2 cellular contexts compared by ENCODE assay signal in genomic region chr10:67861750-67862460, GRCh38.
A peak's percentile ranks its signal among the peaks of the same experiment; 100 is the strongest.
TF ChIP-seq lines count a peak whose summit lies in the region.

No MANE protein-coding gene starts in this region.

TF ChIP-seq in IMR-90, 13 proteins besides CTCF, POLR2A, EP300 and RAD21:
- TF ChIP-seq MAZ (IDR thresholded peaks at IDR 0.05; ENCODE audit: borderline replicate concordance, low read depth, low read length) (no peak), CHD1 (IDR thresholded peaks at IDR 0.05; ENCODE audit: low read depth, low read length) (no peak), FOS (IDR thresholded peaks at IDR 0.05; ENCODE audit: low read depth, low read length) (no peak), RCOR1 (IDR thresholded peaks at IDR 0.05; ENCODE audit: insufficient replicate concordance, low read length) (no peak), ELK1 (IDR thresholded peaks at IDR 0.05; ENCODE audit: borderline replicate concordance, low read depth, low read length) (no peak), BHLHE40 (IDR thresholded peaks at IDR 0.05; ENCODE audit: low read depth, low read length) (no peak), MXI1 (IDR thresholded peaks at IDR 0.05; ENCODE audit: borderline replicate concordance, low read depth, low read length) (no peak), SMC3 (IDR thresholded peaks at IDR 0.05; ENCODE audit: low read depth, low read length) (no peak), MAFK (IDR thresholded peaks at IDR 0.05; ENCODE audit: low read depth, low read length) (no peak), CEBPB (IDR thresholded peaks at IDR 0.05; ENCODE audit: low read depth, low read length) (no peak), USF2 (IDR thresholded peaks at IDR 0.05; ENCODE audit: low read depth, low read length) (no peak), NFE2L2 (IDR thresholded peaks at IDR 0.05; ENCODE audit: low read depth, low read length) (no peak), RFX5 (IDR thresholded peaks at IDR 0.05; ENCODE audit: low read depth, low read length) (no peak)

TF ChIP-seq in WTC11, 78 proteins besides CTCF, POLR2A, EP300 and RAD21 (continues in another document):
- no peak for TF ChIP-seq IRF1 (CRISPR knock-in tag; IDR thresholded peaks at IDR 0.05)
- TF ChIP-seq STAT6 (CRISPR knock-in tag; conservative IDR thresholded peaks at IDR 0.05; ENCODE audit: low read depth): no peak
- no peak for TF ChIP-seq SMAD4 (CRISPR knock-in tag; IDR thresholded peaks at IDR 0.05)
- TF ChIP-seq FOXP4 (CRISPR knock-in tag; IDR thresholded peaks at IDR 0.05): peak; percentile 11; the same call in 1 of the 2 replicates
- no peak; the same call in 1 of the 2 replicates for TF ChIP-seq ESRRA (CRISPR knock-in tag; IDR thresholded peaks at IDR 0.05; ENCODE audit: borderline replicate concordance)
- TF ChIP-seq ATF3 (CRISPR knock-in tag; conservative IDR thresholded peaks at IDR 0.05): no peak
- TF ChIP-seq ARID4B (CRISPR knock-in tag; IDR thresholded peaks at IDR 0.05; ENCODE audit: borderline replicate concordance): no peak
- TF ChIP-seq CREM (CRISPR knock-in tag; IDR thresholded peaks at IDR 0.05): no peak
- TF ChIP-seq TEAD4 (CRISPR knock-in tag; IDR thresholded peaks at IDR 0.05): no peak
- TF ChIP-seq E2F5 (CRISPR knock-in tag; IDR thresholded peaks at IDR 0.05): no peak
- no peak for TF ChIP-seq ZSCAN18 (CRISPR knock-in tag; IDR thresholded peaks at IDR 0.05)
- 0 out of 2 replicates have a peak, but pooled peaks have one; percentile 46 for TF ChIP-seq ZNF281 (CRISPR knock-in tag; IDR thresholded peaks at IDR 0.05)
- TF ChIP-seq GABPB1 (CRISPR knock-in tag; IDR thresholded peaks at IDR 0.05): no peak
- no peak for TF ChIP-seq AFF4 (CRISPR knock-in tag; IDR thresholded peaks at IDR 0.05; ENCODE audit: borderline replicate concordance)
- TF ChIP-seq ETV6 (CRISPR knock-in tag; IDR thresholded peaks at IDR 0.05): no peak
- TF ChIP-seq NR1H2 (CRISPR knock-in tag; IDR thresholded peaks at IDR 0.05): no peak
- no peak for TF ChIP-seq ZNF532 (CRISPR knock-in tag; IDR thresholded peaks at IDR 0.05; ENCODE audit: borderline replicate concordance)
- TF ChIP-seq SMAD3 (CRISPR knock-in tag; IDR thresholded peaks at IDR 0.05; ENCODE audit: borderline replicate concordance): no peak
- TF ChIP-seq KAT7 (CRISPR knock-in tag; IDR thresholded peaks at IDR 0.05; ENCODE audit: borderline replicate concordance): no peak
